13 cellular contexts compared by ENCODE assay signal in the genomic region with DNA sequence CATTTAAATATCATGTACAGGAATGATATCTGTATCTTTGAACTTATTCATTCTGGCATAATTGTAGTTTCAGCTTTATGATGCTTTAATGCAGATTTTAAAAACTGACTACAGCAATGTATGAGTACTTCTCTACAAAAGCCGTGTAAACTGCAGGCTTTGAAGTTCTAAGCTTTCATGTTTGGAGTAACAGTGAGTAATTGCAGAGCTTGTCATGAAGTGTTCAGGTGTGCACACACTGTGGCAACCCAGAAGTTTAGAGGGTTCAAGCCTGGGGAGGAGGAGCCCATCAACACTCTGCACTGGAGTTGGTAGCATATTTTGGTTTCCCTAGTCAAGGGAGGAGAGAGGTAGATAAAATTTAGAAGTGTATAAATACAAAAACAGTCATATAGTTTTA.
"Had no signal": no experiment of that assay in that cellular context is flagged by ENCODE, and none has a peak within 500 bp of the region (broad histone marks: within the 10 kb centered on the region; RNA-seq: fewer than 3 reads in every experiment).

No MANE protein-coding gene starts in this region.

- H3K4me3 ChIP-seq: ascending aorta, mucosa of descending colon, tibial nerve, vagina had no signal

- H3K36me3 ChIP-seq: ascending aorta, neutrophil, tibial nerve, vagina had no signal

- H3K27me3 ChIP-seq: ascending aorta, neutrophil, tibial nerve, vagina had no signal

- DNase-seq: activated CD8-positive, alpha-beta memory T cell treated with anti-CD3 and anti-CD28 coated beads, Interleukin-2, amount 50 U/mL, for 4 hours; mucosa of descending colon; natural killer cell; stimulated activated CD4-positive, alpha-beta T cell treated with anti-CD3 and anti-CD28 coated beads, Interleukin-12 subunit alpha, Interleukin-12 subunit beta, amount 100 ng/mL, for 4 hours; T-cell; T-helper 9 cell had no signal

- H3K4me1 ChIP-seq: tibial nerve had no signal

- H3K9me3 Mint-ChIP-seq: activated CD4-positive, alpha-beta memory T cell treated with anti-CD3 and anti-CD28 coated beads, Interleukin-2, amount 10 ng/mL, durations not matched to agents 7 days and 5 days; activated naive CD4-positive, alpha-beta T cell treated with anti-CD3 and anti-CD28 coated beads for 36 hours; natural killer cell; T-cell had no signal

- H3K36me3 Mint-ChIP-seq: natural killer cell had no signal

- H3K27ac ChIP-seq: ascending aorta, neutrophil, tibial nerve, vagina had no signal

- H3K9me3 ChIP-seq: ascending aorta, mucosa of descending colon, neutrophil, tibial nerve, vagina had no signal

- ATAC-seq: left lobe of liver, mucosa of descending colon, natural killer cell had no signal

- H3K27me3 Mint-ChIP-seq: activated CD4-positive, alpha-beta memory T cell treated with anti-CD3 and anti-CD28 coated beads, Interleukin-2, amount 10 ng/mL, durations not matched to agents 7 days and 5 days; T-cell had no signal

- H3K4me3 Mint-ChIP-seq: activated CD4-positive, alpha-beta memory T cell treated with anti-CD3 and anti-CD28 coated beads, Interleukin-2, amount 10 ng/mL, durations not matched to agents 7 days and 5 days; activated naive CD4-positive, alpha-beta T cell treated with anti-CD3 and anti-CD28 coated beads for 36 hours; natural killer cell; T-cell had no signal
